22 cellular contexts compared by ENCODE assay signal in the genomic region with DNA sequence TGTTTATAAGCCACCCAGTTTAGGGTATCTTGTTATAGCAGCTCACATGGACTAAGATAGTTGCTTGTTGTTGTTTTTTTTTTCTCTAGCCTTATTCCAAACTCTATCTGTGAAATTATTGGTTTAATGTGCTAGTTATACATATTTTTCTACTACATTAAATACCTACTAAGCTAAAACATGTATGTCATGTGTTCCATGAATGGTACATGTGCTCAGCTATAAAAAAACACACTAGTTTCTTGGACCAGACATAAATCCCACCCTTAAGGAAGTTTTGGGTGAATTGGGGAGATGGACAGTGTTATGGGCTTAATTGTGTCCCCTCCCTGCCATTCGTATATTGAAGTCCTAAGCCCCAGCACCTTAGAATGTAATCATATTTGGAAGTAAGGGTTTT. TPM values are rescaled to one million over a fixed set of nuclear protein-coding genes. Genes with fewer than 3 reads are reported as not detected.
DNase-seq lines count a peak whose midpoint lies in the region; ATAC-seq, FAIRE-seq and TF ChIP-seq lines count a peak whose summit lies in the region.
"Had no signal": no experiment of that assay in that cellular context is flagged by ENCODE, and none has a peak within 500 bp of the region (broad histone marks: within the 10 kb centered on the region; RNA-seq: fewer than 3 reads in every experiment).

No MANE protein-coding gene starts in this region.

- H3K9me3 ChIP-seq in HepG2 (ENCODE audit: low read length): no peaks in the 10 kb centered on the region
- no peaks in the 10 kb centered on the region for H3K9me3 ChIP-seq in right lobe of liver
- H3K9me3 ChIP-seq: A549, BE2C had no signal

- FAIRE-seq in HepG2 (lab: Jason Lieb, UNC): no peak
- no peak for FAIRE-seq in D721Med (lab: Jason Lieb, UNC)
- FAIRE-seq: A549, G401.6, GM19239 had no signal

- H3K9ac ChIP-seq in HepG2 (ENCODE audit: insufficient read depth, low read depth, low read length): no peak overlapping the region

- peak overlapping the region; percentile 93 for H3K27ac Mint-ChIP-seq in dendritic cell treated with granulocyte-macrophage colony-stimulating factor and Interleukin-4, amounts not matched to agents 40 ng/mL and 50 ng/mL, for 4 days
- peak overlapping the region; percentile 53 for H3K27ac Mint-ChIP-seq in stimulated activated memory B cell treated with anti-CD40 and anti-IgM and Interleukin-4, amounts not matched to agents 10 μg/mL and 1 μg/mL and 100 μg/mL, for 72 hours
- H3K27ac Mint-ChIP-seq in activated naive CD8-positive, alpha-beta T cell treated with anti-CD3 and anti-CD28 coated beads for 36 hours: no peak overlapping the region
- H3K27ac Mint-ChIP-seq: CD4-positive, alpha-beta memory T cell; GM23338; H9 had no signal

- no peak overlapping the region for H3K4me3 Mint-ChIP-seq in dendritic cell treated with granulocyte-macrophage colony-stimulating factor and Interleukin-4, amounts not matched to agents 40 ng/mL and 50 ng/mL, for 4 days
- no peak overlapping the region for H3K4me3 Mint-ChIP-seq in stimulated activated memory B cell treated with anti-CD40 and anti-IgM and Interleukin-4, amounts not matched to agents 10 μg/mL and 1 μg/mL and 100 μg/mL, for 72 hours
- no peak overlapping the region for H3K4me3 Mint-ChIP-seq in activated naive CD8-positive, alpha-beta T cell treated with anti-CD3 and anti-CD28 coated beads for 36 hours
- H3K4me3 Mint-ChIP-seq: CD4-positive, alpha-beta memory T cell; GM23338; H9 had no signal

- TF ChIP-seq POLR2A in HepG2 (IDR thresholded peaks at IDR 0.05; ENCODE audit: insufficient read depth in 1 of 2, low read depth in 2 of 2, low read length in 2 of 2) (no peak), right lobe of liver (IDR thresholded peaks at IDR 0.05) (no peak)

- H3K4me3 ChIP-seq in HepG2 (replicated peaks in 1 of 3; ENCODE audit: insufficient read depth in 1 of 3, low read depth in 2 of 3, low read length in 3 of 3): no peak overlapping the region
- H3K4me3 ChIP-seq in right lobe of liver: no peak overlapping the region
- H3K4me3 ChIP-seq: A549, GM23338 had no signal

- H3K4me1 ChIP-seq in HepG2 (ENCODE audit: insufficient read depth, low read length) (peaks cover 34% of the 10 kb centered on the region), right lobe of liver (peaks cover 0 to 20% (median 3%) of the 10 kb centered on the region in 4 donors)
- H3K4me1 ChIP-seq: BE2C had no signal

- no peaks in the 10 kb centered on the region for H4K20me1 ChIP-seq in HepG2 (ENCODE audit: insufficient read depth, low read length)

- H3K27ac ChIP-seq in HepG2 (ENCODE audit: extremely low read length, insufficient read depth, low read length) (no peak overlapping the region), right lobe of liver (no peak overlapping the region)

- no peak for TF ChIP-seq EP300 in HepG2 (IDR thresholded peaks at IDR 0.05; ENCODE audit: low read depth in 2 of 2, low read length in 2 of 2)
- TF ChIP-seq EP300 in HepG2 (CRISPR knock-in tag; IDR thresholded peaks at IDR 0.05; ENCODE audit: borderline replicate concordance): no peak

- H3K36me3 Mint-ChIP-seq in dendritic cell treated with granulocyte-macrophage colony-stimulating factor and Interleukin-4, amounts not matched to agents 40 ng/mL and 50 ng/mL, for 4 days (ENCODE audit: low read depth): no peaks in the 10 kb centered on the region
- no peaks in the 10 kb centered on the region for H3K36me3 Mint-ChIP-seq in stimulated activated memory B cell treated with anti-CD40 and anti-IgM and Interleukin-4, amounts not matched to agents 10 μg/mL and 1 μg/mL and 100 μg/mL, for 72 hours
- H3K36me3 Mint-ChIP-seq in activated naive CD8-positive, alpha-beta T cell treated with anti-CD3 and anti-CD28 coated beads for 36 hours: no peaks in the 10 kb centered on the region
- H3K36me3 Mint-ChIP-seq: CD4-positive, alpha-beta memory T cell had no signal

- no TSS peak for BruUV-seq in HepG2 (replicated peaks; lab: Mats Ljungman, UMichigan)

- intact Hi-C loops in HepG2 (cut with micrococcal nuclease; ENCODE audit: unreplicated experiment): no loop called here
- intact Hi-C loops in right lobe of liver (cut with DNase I): no loop called here
- intact Hi-C loops in dendritic cell treated with granulocyte-macrophage colony-stimulating factor and Interleukin-4, amounts not matched to agents 40 ng/mL and 50 ng/mL, for 4 days (cut with micrococcal nuclease): loop anchor here (5.0 kb wide), 1 partner anchor 34 kb away; a partner anchor contains a TSS

- peaks cover 0 to 16% of the 10 kb centered on the region in 2 experiments; a peak in 3 of 5 replicates for H3K27me3 ChIP-seq in HepG2 (ENCODE audit: control insufficient read depth in 1 of 2, insufficient read depth in 2 of 2, low read length in 2 of 2)
- H3K27me3 ChIP-seq in right lobe of liver: no peaks in the 10 kb centered on the region
- H3K27me3 ChIP-seq: BE2C had no signal

- TF ChIP-seq CTCF in HepG2 (CRISPR knock-in tag; IDR thresholded peaks at IDR 0.05) (no peak), right lobe of liver (IDR thresholded peaks at IDR 0.05) (no peak), D721Med (IDR thresholded peaks at IDR 0.05; ENCODE audit: insufficient read depth, missing control alignments) (no peak)

- no peak overlapping the region for H2AFZ ChIP-seq in HepG2 (ENCODE audit: low read length)

- WGBS in HepG2 (ENCODE audit: low lambda C conversion rate): 7% methylated on average over 1 of the region's 1 CpG
- 80% methylated on average over 1 of the region's 1 CpG for WGBS in right lobe of liver (ENCODE audit: insufficient coverage, low coverage, low lambda C conversion rate, missing lambda C conversion rate)

- no peaks in the 10 kb centered on the region for H3K36me3 ChIP-seq in HepG2 (replicated peaks in 1 of 2; ENCODE audit: control insufficient read depth in 1 of 2, insufficient read depth in 2 of 2, low read length in 2 of 2)
- H3K36me3 ChIP-seq in right lobe of liver: no peaks in the 10 kb centered on the region
- H3K36me3 ChIP-seq: BE2C had no signal

- no peak for TF ChIP-seq RAD21 in HepG2 (CRISPR knock-in tag; IDR thresholded peaks at IDR 0.05)

- POLR2A ChIA-PET in HepG2 (lab: Yijun Ruan, JAX): interaction anchor here (0.8 kb wide), 1 partner anchor 11 kb away, joined by 3 read pairs; no protein-coding TSS in a partner anchor

- H3K9me3 Mint-ChIP-seq in dendritic cell treated with granulocyte-macrophage colony-stimulating factor and Interleukin-4, amounts not matched to agents 40 ng/mL and 50 ng/mL, for 4 days: no peaks in the 10 kb centered on the region
- no peaks in the 10 kb centered on the region for H3K9me3 Mint-ChIP-seq in stimulated activated memory B cell treated with anti-CD40 and anti-IgM and Interleukin-4, amounts not matched to agents 10 μg/mL and 1 μg/mL and 100 μg/mL, for 72 hours
- H3K9me3 Mint-ChIP-seq in activated naive CD8-positive, alpha-beta T cell treated with anti-CD3 and anti-CD28 coated beads for 36 hours: no peaks in the 10 kb centered on the region
- H3K9me3 Mint-ChIP-seq: GM23338, H9 had no signal

- H3K79me2 ChIP-seq in HepG2 (ENCODE audit: insufficient read depth, low read length): no peaks in the 10 kb centered on the region

- CTCF ChIA-PET in HepG2 (lab: Yijun Ruan, JAX; ENCODE audit: low intra/inter-chr PET ratio, low total read pairs): no interaction called here

- ATAC-seq in HepG2 (no peak), right lobe of liver (no peak)
- no peak for ATAC-seq in stimulated activated memory B cell treated with anti-CD40 and anti-IgM and Interleukin-4, amounts not matched to agents 10 μg/mL and 1 μg/mL and 100 μg/mL, for 72 hours
- ATAC-seq: A549, GM23338, HCT116 had no signal

- in situ Hi-C loops in HepG2 (cut with HindIII; ENCODE audit: extremely low pct_ligation_motif_present, low pct_unique_long_range_greater_than_20kb): no loop called here

- no peak overlapping the region for H3K4me2 ChIP-seq in HepG2 (ENCODE audit: low read depth, low read length)
- H3K4me2 ChIP-seq: A549, GM23338 had no signal

- H3K4me1 Mint-ChIP-seq in dendritic cell treated with granulocyte-macrophage colony-stimulating factor and Interleukin-4, amounts not matched to agents 40 ng/mL and 50 ng/mL, for 4 days (ENCODE audit: low read depth): peaks cover 75% of the 10 kb centered on the region
- peaks cover 48% of the 10 kb centered on the region for H3K4me1 Mint-ChIP-seq in stimulated activated memory B cell treated with anti-CD40 and anti-IgM and Interleukin-4, amounts not matched to agents 10 μg/mL and 1 μg/mL and 100 μg/mL, for 72 hours
- peaks cover 9% of the 10 kb centered on the region for H3K4me1 Mint-ChIP-seq in activated naive CD8-positive, alpha-beta T cell treated with anti-CD3 and anti-CD28 coated beads for 36 hours

- no peaks in the 10 kb centered on the region for H3K27me3 Mint-ChIP-seq in dendritic cell treated with granulocyte-macrophage colony-stimulating factor and Interleukin-4, amounts not matched to agents 40 ng/mL and 50 ng/mL, for 4 days
- H3K27me3 Mint-ChIP-seq in stimulated activated memory B cell treated with anti-CD40 and anti-IgM and Interleukin-4, amounts not matched to agents 10 μg/mL and 1 μg/mL and 100 μg/mL, for 72 hours: no peaks in the 10 kb centered on the region
- H3K27me3 Mint-ChIP-seq in activated naive CD8-positive, alpha-beta T cell treated with anti-CD3 and anti-CD28 coated beads for 36 hours: peaks cover 6% of the 10 kb centered on the region

- no peak for DNase-seq in HepG2 (ENCODE audit: low spot score)
- no peak for DNase-seq in right lobe of liver
- no peak for DNase-seq in D721Med (ENCODE audit: insufficient read length, low spot score)
- no peak for DNase-seq in activated naive CD8-positive, alpha-beta T cell treated with anti-CD3 and anti-CD28 coated beads for 36 hours
- DNase-seq: 8988T; ACHN; AML-193; BE2C; C1 segment of cervical spinal cord; Calu3; CD4-positive, alpha-beta memory T cell; COR-L47; DMS153; DND-41; H9 had no signal

RNA-seq across cellular contexts. Expression of a gene that starts 19.8 kb away (rescaled TPM):
- 11.7 and 12.6 TPM in 2 replicates for total RNA-seq in HepG2 (2016; rRNA removed; fragmentation: Illumina TruSeq; extraction: Trizol)
- total RNA-seq in HepG2 (2016; cell fraction: cytosol; rRNA removed; fragmentation: Illumina TruSeq; extraction: Trizol; ENCODE audit: low read depth): 1.3 and 1.4 TPM in 2 replicates
- total RNA-seq in HepG2 (2016; cell fraction: insoluble cytoplasmic fraction; rRNA removed; fragmentation: Illumina TruSeq; extraction: Trizol): 9.9 and 12.5 TPM in 2 replicates
- total RNA-seq in HepG2 (2016; cell fraction: membrane; rRNA removed; fragmentation: Illumina TruSeq; extraction: Trizol): 6.5 and 6.9 TPM in 2 replicates
- 12.3 and 13.3 TPM in 2 replicates for total RNA-seq in HepG2 (2016; cell fraction: nucleus; rRNA removed; fragmentation: Illumina TruSeq; extraction: Trizol)
- polyA plus RNA-seq in HepG2 (2011; rRNA removed): 5.9 and 7.6 TPM in 2 replicates
- polyA plus RNA-seq in HepG2 (2011; cell fraction: cytosol; rRNA removed): 5.4 and 6.5 TPM in 2 replicates
- 13.1 and 13.2 TPM in 2 replicates for polyA plus RNA-seq in HepG2 (2011; cell fraction: nucleus; rRNA removed)
- polyA plus RNA-seq in HepG2 (2012): 4.2 and 5.8 TPM in 2 replicates
- 0.55 and 0.58 TPM in 2 replicates for polyA plus RNA-seq in HepG2 (2016; cell fraction: cytosol; fragmentation: Illumina TruSeq; extraction: Trizol; ENCODE audit: low read depth)
- polyA plus RNA-seq in HepG2 (2016; cell fraction: insoluble cytoplasmic fraction; fragmentation: Illumina TruSeq; extraction: Trizol; ENCODE audit: low read depth): 4.7 and 5.5 TPM in 2 replicates
- 1.4 and 1.5 TPM in 2 replicates for polyA plus RNA-seq in HepG2 (2016; cell fraction: membrane; fragmentation: Illumina TruSeq; extraction: Trizol; ENCODE audit: low read depth)
- polyA plus RNA-seq in HepG2 (2016; cell fraction: nucleus; fragmentation: Illumina TruSeq; extraction: Trizol; ENCODE audit: insufficient read depth, low read depth): 10.7 and 12.0 TPM in 2 replicates
- 13.8 and 32.7 TPM in 2 replicates for polyA minus RNA-seq in HepG2 (2011; rRNA and poly(A)+ RNA removed; ENCODE audit: low replicate concordance)
- 17.7 TPM in 2 replicates for polyA minus RNA-seq in HepG2 (2011; cell fraction: cytosol; rRNA and poly(A)+ RNA removed)
- polyA minus RNA-seq in HepG2 (2011; cell fraction: nucleus; rRNA and poly(A)+ RNA removed): 13.6 and 16.7 TPM in 2 replicates
- 10 to 100 TPM; 12.2 to 23.5 (median 17.7) TPM for total RNA-seq in right lobe of liver
- total RNA-seq in activated naive CD8-positive, alpha-beta T cell treated with anti-CD3 and anti-CD28 coated beads for 36 hours: under 1 TPM; 0.35 to 0.38 TPM

RNA-seq across cellular contexts. Expression of a gene that starts 34.4 kb away (rescaled TPM):
- total RNA-seq in HepG2 (2016; rRNA removed; fragmentation: Illumina TruSeq; extraction: Trizol) (0.14 TPM in 1 of 2 replicates, not detected in the other), right lobe of liver (10 to 100 TPM in 3 of 6 experiments, 1 to 10 TPM in 3; 8.2 to 14.1 (median 9.5) TPM)
- total RNA-seq in HepG2 (2016; cell fraction: cytosol; rRNA removed; fragmentation: Illumina TruSeq; extraction: Trizol; ENCODE audit: low read depth): not detected in 2 replicates
- total RNA-seq in HepG2 (2016; cell fraction: insoluble cytoplasmic fraction; rRNA removed; fragmentation: Illumina TruSeq; extraction: Trizol): not detected in 2 replicates
- not detected in 2 replicates for total RNA-seq in HepG2 (2016; cell fraction: membrane; rRNA removed; fragmentation: Illumina TruSeq; extraction: Trizol)
- total RNA-seq in HepG2 (2016; cell fraction: nucleus; rRNA removed; fragmentation: Illumina TruSeq; extraction: Trizol): 0.34 TPM in 1 of 2 replicates, not detected in the other
- 0.44 and 0.85 TPM in 2 replicates for polyA plus RNA-seq in HepG2 (2011; rRNA removed)
- 0.12 and 0.22 TPM in 2 replicates for polyA plus RNA-seq in HepG2 (2011; cell fraction: cytosol; rRNA removed)
- 0.50 and 1.0 TPM in 2 replicates for polyA plus RNA-seq in HepG2 (2011; cell fraction: nucleus; rRNA removed)
- 0.07 TPM in 1 of 2 replicates, not detected in the other for polyA plus RNA-seq in HepG2 (2012)
- polyA plus RNA-seq in HepG2 (2016; cell fraction: cytosol; fragmentation: Illumina TruSeq; extraction: Trizol; ENCODE audit: low read depth): 0.08 TPM in 1 of 2 replicates, not detected in the other
- polyA plus RNA-seq in HepG2 (2016; cell fraction: insoluble cytoplasmic fraction; fragmentation: Illumina TruSeq; extraction: Trizol; ENCODE audit: low read depth): not detected in 2 replicates
- polyA plus RNA-seq in HepG2 (2016; cell fraction: membrane; fragmentation: Illumina TruSeq; extraction: Trizol; ENCODE audit: low read depth): 0.16 TPM in 1 of 2 replicates, not detected in the other
- polyA plus RNA-seq in HepG2 (2016; cell fraction: nucleus; fragmentation: Illumina TruSeq; extraction: Trizol; ENCODE audit: insufficient read depth, low read depth): 0.67 TPM in 1 of 2 replicates, not detected in the other
- polyA minus RNA-seq in HepG2 (2011; rRNA and poly(A)+ RNA removed; ENCODE audit: low replicate concordance): 0.56 and 0.72 TPM in 2 replicates
- not detected in 2 replicates for polyA minus RNA-seq in HepG2 (2011; cell fraction: cytosol; rRNA and poly(A)+ RNA removed)
- polyA minus RNA-seq in HepG2 (2011; cell fraction: nucleus; rRNA and poly(A)+ RNA removed): 0.13 and 1.1 TPM in 2 replicates
- under 1 TPM in 1 of 2 experiments, not detected in 1; 0.14 TPM for total RNA-seq in activated naive CD8-positive, alpha-beta T cell treated with anti-CD3 and anti-CD28 coated beads for 36 hours
- total RNA-seq: CD4-positive, alpha-beta memory T cell had no signal
- polyA plus RNA-seq: CD4-positive, alpha-beta memory T cell had no signal
